ENCODE assay signal across 21 cellular contexts in the genomic region with DNA sequence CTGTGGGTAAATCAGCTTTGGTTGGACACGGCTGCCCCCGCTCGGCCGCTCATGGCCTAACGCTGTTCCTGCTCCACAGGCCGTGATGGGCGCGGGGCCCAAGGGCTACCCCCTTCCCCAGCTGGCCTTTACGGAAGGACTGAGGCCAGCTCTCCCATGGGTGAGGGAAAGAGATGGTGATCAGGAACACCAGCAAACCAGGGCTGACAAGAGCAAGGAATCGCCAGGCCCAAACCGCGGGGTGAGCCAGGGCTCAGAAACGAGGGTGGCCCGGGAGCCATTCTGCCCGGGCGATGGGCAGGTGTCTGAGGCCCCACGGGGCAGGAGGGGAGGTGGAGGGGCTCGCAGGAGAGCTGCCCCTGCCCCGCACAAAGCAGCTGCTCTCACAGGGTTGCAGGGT. TPM values are rescaled to one million over a fixed set of nuclear protein-coding genes. Genes with fewer than 3 reads are reported as not detected.
A peak's percentile ranks its signal among the peaks of the same experiment; 100 is the strongest.
DNase-seq lines count a peak whose midpoint lies in the region; ATAC-seq, FAIRE-seq and TF ChIP-seq lines count a peak whose summit lies in the region.
"Had no signal": no experiment of that assay in that cellular context is flagged by ENCODE, and none has a peak within 500 bp of the region (broad histone marks: within the 10 kb centered on the region; RNA-seq: fewer than 3 reads in every experiment).

No MANE protein-coding gene starts in this region.

- peaks cover 3% of the 10 kb centered on the region for H3K4me1 Mint-ChIP-seq in neural progenitor cell
- H3K4me1 Mint-ChIP-seq in activated CD4-positive, alpha-beta T cell treated with anti-CD3 and anti-CD28 coated beads, Interleukin-2, amount 10 ng/mL, durations not matched to agents 7 days and 5 days, result peaks cover 15% of the 10 kb centered on the region
- H3K4me1 Mint-ChIP-seq: B cell had no signal

- H3K27ac ChIP-seq in right atrium auricular region (no peak overlapping the region), left ventricle myocardium inferior (replicated peaks) (no peak overlapping the region), neural progenitor cell (no peak overlapping the region)
- H3K27ac ChIP-seq: Peyer's patch, SK-N-MC had no signal

- FAIRE-seq in urothelium cell line (lab: Jason Lieb, UNC), result peak; percentile 77

- H3K9me3 ChIP-seq in right atrium auricular region (no peaks in the 10 kb centered on the region), left ventricle myocardium inferior (replicated peaks) (no peaks in the 10 kb centered on the region), neural progenitor cell (ENCODE audit: low read depth) (no peaks in the 10 kb centered on the region)
- H3K9me3 ChIP-seq: Peyer's patch had no signal

- TF ChIP-seq CTCF in right atrium auricular region (IDR thresholded peaks at IDR 0.05) (no peak), left ventricle myocardium inferior (IDR thresholded peaks at IDR 0.05; ENCODE audit: borderline replicate concordance) (no peak), neural progenitor cell (IDR thresholded peaks at IDR 0.05) (no peak)

- peaks cover 5% of the 10 kb centered on the region for H3K36me3 Mint-ChIP-seq in neural progenitor cell
- H3K36me3 Mint-ChIP-seq in activated CD4-positive, alpha-beta T cell treated with anti-CD3 and anti-CD28 coated beads, Interleukin-2, amount 10 ng/mL, durations not matched to agents 7 days and 5 days (ENCODE audit: low read depth), result peaks cover 2% of the 10 kb centered on the region
- H3K36me3 Mint-ChIP-seq: CD4-positive, alpha-beta memory T cell had no signal

- H3K27me3 ChIP-seq in right atrium auricular region, result no peaks in the 10 kb centered on the region
- no peaks in the 10 kb centered on the region for H3K27me3 ChIP-seq in left ventricle myocardium inferior (ENCODE audit: low read depth)
- no peaks in the 10 kb centered on the region for H3K27me3 ChIP-seq in neural progenitor cell
- H3K27me3 ChIP-seq: Peyer's patch had no signal

- H3K4me2 ChIP-seq in neural progenitor cell, result no peak overlapping the region

- DNase-seq in Right ventricle myocardium superior, result peak; percentile 32
- no peak for DNase-seq in right atrium auricular region (ENCODE audit: low spot score)
- peak; percentile 2 for DNase-seq in left ventricle myocardium inferior
- no peak for DNase-seq in neural progenitor cell (ENCODE audit: low spot score)
- no peak for DNase-seq in urothelium cell line (ENCODE audit: low spot score)
- no peak for DNase-seq in activated CD4-positive, alpha-beta T cell treated with anti-CD3 and anti-CD28 coated beads, Interleukin-2, amount 10 ng/mL, durations not matched to agents 7 days and 5 days
- DNase-seq: CD4-positive, alpha-beta memory T cell; DMS153; GDM1; NCI-H1092 treated with DMSO at 0.1 percent for 48 hours; NCI-H1694; NCI-H2081 treated with DMSO at 0.1 percent for 48 hours; NCI-H510A; NCI-H748 treated with DMSO at 0.1 percent for 48 hours; NK-92 treated with Interleukin-12 subunit alpha and Interleukin-12 subunit beta, amount 100 ng/mL, for 24 hours; Peyer's patch had no signal

- H3K36me3 ChIP-seq in right atrium auricular region (no peaks in the 10 kb centered on the region), left ventricle myocardium inferior (no peaks in the 10 kb centered on the region), neural progenitor cell (no peaks in the 10 kb centered on the region)
- H3K36me3 ChIP-seq: Peyer's patch had no signal

- CTCF ChIA-PET in activated CD4-positive, alpha-beta T cell treated with anti-CD3 and anti-CD28 coated beads, Interleukin-2, amount 10 ng/mL, durations not matched to agents 7 days and 5 days (lab: Charles Lee), result interaction anchor here (0.9 to 1.6 kb wide), 2 partner anchors 24 to 122 kb away, joined by 3 to 4 read pairs; a partner anchor contains a TSS

- H3K9me3 Mint-ChIP-seq in neural progenitor cell, result peaks cover 5% of the 10 kb centered on the region
- H3K9me3 Mint-ChIP-seq in activated CD4-positive, alpha-beta T cell treated with anti-CD3 and anti-CD28 coated beads, Interleukin-2, amount 10 ng/mL, durations not matched to agents 7 days and 5 days, result no peaks in the 10 kb centered on the region
- H3K9me3 Mint-ChIP-seq: CD4-positive, alpha-beta memory T cell had no signal

- peaks cover 4% of the 10 kb centered on the region for H4K20me1 ChIP-seq in neural progenitor cell (ENCODE audit: low read depth)

- ATAC-seq in Right ventricle myocardium superior (ENCODE audit: poor library complexity) (no peak), GM18858 (IDR thresholded peaks at IDR 0.05; ENCODE audit: unreplicated experiment) (no peak), HG03354 (IDR thresholded peaks at IDR 0.05; ENCODE audit: poor library complexity, severe bottlenecking, unreplicated experiment) (no peak)
- ATAC-seq: HCT116 had no signal

- no peak overlapping the region for H3K4me3 ChIP-seq in right atrium auricular region
- no peak overlapping the region for H3K4me3 ChIP-seq in left ventricle myocardium inferior
- no peak overlapping the region for H3K4me3 ChIP-seq in neural progenitor cell
- H3K4me3 ChIP-seq: Peyer's patch, SK-N-MC had no signal

- no peak overlapping the region for H3K4me3 Mint-ChIP-seq in neural progenitor cell
- H3K4me3 Mint-ChIP-seq in activated CD4-positive, alpha-beta T cell treated with anti-CD3 and anti-CD28 coated beads, Interleukin-2, amount 10 ng/mL, durations not matched to agents 7 days and 5 days, result no peak overlapping the region
- H3K4me3 Mint-ChIP-seq: B cell; CD4-positive, alpha-beta memory T cell had no signal

- POLR2A ChIA-PET in activated CD4-positive, alpha-beta T cell treated with anti-CD3 and anti-CD28 coated beads, Interleukin-2, amount 10 ng/mL, durations not matched to agents 7 days and 5 days (lab: Charles Lee), result no interaction called here

- H3F3A ChIP-seq in neural progenitor cell (ENCODE audit: low read depth), result no peaks in the 10 kb centered on the region

- H3K4me1 ChIP-seq in right atrium auricular region (peaks cover 0 to 5% of the 10 kb centered on the region in 2 donors), left ventricle myocardium inferior (peaks cover 11% of the 10 kb centered on the region), neural progenitor cell (no peaks in the 10 kb centered on the region)
- H3K4me1 ChIP-seq: Peyer's patch had no signal

- peak overlapping the region; percentile 13 for H3K9ac ChIP-seq in neural progenitor cell

- H3K27me3 Mint-ChIP-seq in neural progenitor cell (ENCODE audit: insufficient read depth, low read depth), result peaks cover 3% of the 10 kb centered on the region
- H3K27me3 Mint-ChIP-seq in activated CD4-positive, alpha-beta T cell treated with anti-CD3 and anti-CD28 coated beads, Interleukin-2, amount 10 ng/mL, durations not matched to agents 7 days and 5 days, result no peaks in the 10 kb centered on the region
- H3K27me3 Mint-ChIP-seq: B cell; CD4-positive, alpha-beta memory T cell had no signal

- intact Hi-C loops in Right ventricle myocardium superior (cut with DNase I) (no loop called here), left ventricle myocardium inferior (cut with micrococcal nuclease) (no loop called here)

- H2AFZ ChIP-seq in neural progenitor cell (replicated peaks), result no peak overlapping the region

- no peak overlapping the region for H3K27ac Mint-ChIP-seq in neural progenitor cell
- no peak overlapping the region for H3K27ac Mint-ChIP-seq in activated CD4-positive, alpha-beta T cell treated with anti-CD3 and anti-CD28 coated beads, Interleukin-2, amount 10 ng/mL, durations not matched to agents 7 days and 5 days
- H3K27ac Mint-ChIP-seq: B cell had no signal

- H3K79me2 ChIP-seq in neural progenitor cell (ENCODE audit: low read depth), result peaks cover 36% of the 10 kb centered on the region

RNA-seq across cellular contexts. Expression of gene GPER1, which starts 26.6 kb away (rescaled TPM):
- total RNA-seq in Right ventricle myocardium superior (2.5 TPM), right atrium auricular region (1 to 10 TPM; 4.6 to 6.9 TPM), left ventricle myocardium inferior (3.0 TPM), neural progenitor cell (ENCODE audit: low replicate concordance) (1.2 and 1.3 TPM in 2 replicates)
- under 1 TPM in 1 of 2 experiments, not detected in 1; 0.08 TPM for total RNA-seq in activated CD4-positive, alpha-beta T cell treated with anti-CD3 and anti-CD28 coated beads, Interleukin-2, amount 10 ng/mL, durations not matched to agents 7 days and 5 days
- total RNA-seq: CD4-positive, alpha-beta memory T cell had no signal

RNA-seq across cellular contexts. Expression of gene ZFAND2A, which starts 45.5 kb away (rescaled TPM):
- total RNA-seq in Right ventricle myocardium superior, result 6.0 TPM
- total RNA-seq in right atrium auricular region, result 10 to 100 TPM; 10.2 to 16.2 TPM
- 6.6 TPM for total RNA-seq in left ventricle myocardium inferior
- total RNA-seq in neural progenitor cell (ENCODE audit: low replicate concordance), result 9.0 and 13.3 TPM in 2 replicates
- 10 to 100 TPM; 23.3 to 24.0 TPM for total RNA-seq in activated CD4-positive, alpha-beta T cell treated with anti-CD3 and anti-CD28 coated beads, Interleukin-2, amount 10 ng/mL, durations not matched to agents 7 days and 5 days

Comparison
In these comparisons a context has a peak if more than half of its experiments do, and no peak if none do; other contexts are left out.
1. DNase-seq: peak in Right ventricle myocardium superior (single experiment) and left ventricle myocardium inferior (single experiment); none in right atrium auricular region (single experiment), neural progenitor cell (single experiment), urothelium cell line (single experiment) and activated CD4-positive, alpha-beta T cell treated with anti-CD3 and anti-CD28 coated beads, Interleukin-2, amount 10 ng/mL, durations not matched to agents 7 days and 5 days (single experiment).